Comparison of ENCODE assay signal across 1 cellular context in the genomic region with DNA sequence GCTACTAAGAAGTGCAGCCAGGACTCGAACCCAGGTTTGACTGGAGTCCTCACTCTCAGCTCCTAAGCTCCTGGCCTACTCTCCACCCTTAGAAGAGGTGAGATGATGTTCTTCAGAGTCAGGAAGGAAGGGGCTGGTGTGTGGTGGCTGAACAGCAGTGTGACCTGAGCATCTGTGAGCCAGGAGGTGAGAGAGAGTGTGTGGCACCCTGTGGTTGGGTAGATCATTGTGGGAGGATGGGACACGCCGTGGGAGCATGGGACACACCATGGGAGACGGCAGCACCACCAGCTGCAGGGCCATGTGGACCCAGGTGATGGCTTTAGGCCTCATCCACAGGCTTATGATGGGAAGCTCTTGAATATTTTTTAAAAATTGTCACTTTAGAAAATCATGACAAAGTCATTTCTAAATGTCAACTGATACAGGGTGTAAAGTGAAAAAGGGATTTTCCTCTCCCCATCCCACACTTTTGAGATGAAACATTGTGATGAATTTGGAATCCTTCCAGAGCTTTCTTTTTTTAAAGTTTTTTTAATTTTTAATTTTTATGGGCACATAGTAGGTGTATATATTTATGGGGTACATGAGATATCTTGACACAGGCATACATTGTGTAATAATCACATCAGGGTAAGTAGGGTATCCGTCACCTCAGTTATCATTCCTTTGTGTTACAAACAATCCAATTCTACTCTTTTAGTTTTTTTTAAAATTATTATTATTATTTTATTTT.
A peak's percentile ranks its signal among the peaks of the same experiment; 100 is the strongest.
TF ChIP-seq lines count a peak whose summit lies in the region.

No MANE protein-coding gene starts in this region.

TF ChIP-seq in GM12878, 131 proteins besides CTCF, POLR2A, EP300 and RAD21 (continued from another document):
- peak; percentile 32; the same call in 1 of the 2 replicates for TF ChIP-seq NFIC (IDR thresholded peaks at IDR 0.05; ENCODE audit: low read depth, low read length)
- 0 out of 2 replicates have a peak, but pooled peaks have one; percentile 25 for TF ChIP-seq IKZF1 (conservative IDR thresholded peaks at IDR 0.05)
- no peak for TF ChIP-seq TBL1XR1 (IDR thresholded peaks at IDR 0.05; ENCODE audit: low read depth, low read length)
- TF ChIP-seq ESRRA (IDR thresholded peaks at IDR 0.05; ENCODE audit: low read length): no peak
- peak; percentile 81 for TF ChIP-seq RUNX3 (IDR thresholded peaks at IDR 0.05; ENCODE audit: low read length)
- 0 out of 2 replicates have a peak, but pooled peaks have one; percentile 22 for TF ChIP-seq TCF3 (IDR thresholded peaks at IDR 0.05; ENCODE audit: borderline replicate concordance, insufficient read depth, low read depth, low read length)
